1 cellular context compared by ENCODE assay signal in genomic region chr11:12840871-12841516, GRCh38.
TF ChIP-seq lines count a peak whose summit lies in the region.

No MANE protein-coding gene starts in this region.

TF ChIP-seq in HepG2, 621 proteins besides CTCF, POLR2A, EP300 and RAD21:
- no peak for TF ChIP-seq ZNF281 (CRISPR knock-in tag; IDR thresholded peaks at IDR 0.05; ENCODE audit: borderline replicate concordance)
- no peak for TF ChIP-seq ZNF883 (CRISPR knock-in tag; IDR thresholded peaks at IDR 0.05; ENCODE audit: not compliant biosample characterization)
- TF ChIP-seq DDIT3 (CRISPR knock-in tag; IDR thresholded peaks at IDR 0.05) = no peak
- no peak for TF ChIP-seq ZMYM3 (CRISPR knock-in tag; IDR thresholded peaks at IDR 0.05)
- no peak for TF ChIP-seq ZNF576 (CRISPR knock-in tag; IDR thresholded peaks at IDR 0.05)
- TF ChIP-seq ZNF260 (CRISPR knock-in tag; IDR thresholded peaks at IDR 0.05; ENCODE audit: borderline replicate concordance, low read depth) = no peak
- no peak for TF ChIP-seq SAFB2 (CRISPR knock-in tag; IDR thresholded peaks at IDR 0.05; ENCODE audit: borderline replicate concordance, low read depth)
